ENCODE assay signal across 1 cellular context in genomic region chr22:49305215-49305965, GRCh38.
A peak's percentile ranks its signal among the peaks of the same experiment; 100 is the strongest.
TF ChIP-seq lines count a peak whose summit lies in the region.

No MANE protein-coding gene starts in this region.

TF ChIP-seq in H1, 55 proteins besides CTCF, POLR2A, EP300 and RAD21:
- TF ChIP-seq YY1 (IDR thresholded peaks at IDR 0.05; ENCODE audit: low read depth, low read length) (peak; percentile 50; the same call in 1 of the 2 replicates), SIRT6 (IDR thresholded peaks at IDR 0.05; ENCODE audit: low read length) (no peak), TAF7 (optimal IDR thresholded peaks at IDR 0.05; ENCODE audit: borderline replicate concordance, low read depth, low read length) (no peak), SAP30 (IDR thresholded peaks at IDR 0.05; ENCODE audit: insufficient read depth, insufficient replicate concordance, low read length) (no peak), SRF (IDR thresholded peaks at IDR 0.05; ENCODE audit: low read depth, low read length) (no peak), CTBP2 (IDR thresholded peaks at IDR 0.05; ENCODE audit: borderline replicate concordance, insufficient read depth, insufficient read length, low read length) (no peak)
- TF ChIP-seq, protein P1, sequence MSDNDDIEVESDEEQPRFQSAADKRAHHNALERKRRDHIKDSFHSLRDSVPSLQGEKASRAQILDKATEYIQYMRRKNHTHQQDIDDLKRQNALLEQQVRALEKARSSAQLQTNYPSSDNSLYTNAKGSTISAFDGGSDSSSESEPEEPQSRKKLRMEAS (IDR thresholded peaks at IDR 0.05) = 0 out of 2 replicates have a peak, but pooled peaks have one; percentile 3
TF ChIP-seq in H1: peak in this region for 2.
